In genomic region chr2:20178404-20179178, GRCh38 we compare ENCODE assay signal across 22 cellular contexts. TPM values are rescaled to one million over a fixed set of nuclear protein-coding genes. Genes with fewer than 3 reads are reported as not detected.
A peak's percentile ranks its signal among the peaks of the same experiment; 100 is the strongest.
DNase-seq lines count a peak whose midpoint lies in the region; ATAC-seq, FAIRE-seq and TF ChIP-seq lines count a peak whose summit lies in the region.
"Had no signal": no experiment of that assay in that cellular context is flagged by ENCODE, and none has a peak within 500 bp of the region (broad histone marks: within the 10 kb centered on the region; RNA-seq: fewer than 3 reads in every experiment).

No MANE protein-coding gene starts in this region.

- no peak overlapping the region for H4K8ac ChIP-seq in H1 (ENCODE audit: extremely low read depth, insufficient read depth, low read length)

- H3K27me3 Mint-ChIP-seq in natural killer cell treated with Interleukin-12 subunit alpha and Interleukin-12 subunit beta and Interleukin-15 and Interleukin-18, amount 100 ng/mL, for 72 hours, result peaks cover 3 to 7% of the 10 kb centered on the region in 2 donors
- peaks cover 2% of the 10 kb centered on the region for H3K27me3 Mint-ChIP-seq in activated CD4-positive, alpha-beta T cell treated with anti-CD3 and anti-CD28 coated beads for 36 hours
- H3K27me3 Mint-ChIP-seq: activated naive CD8-positive, alpha-beta T cell treated with anti-CD3 and anti-CD28 coated beads, Interleukin-2, amount 10 ng/mL, durations not matched to agents 7 days and 5 days had no signal

- DNase-seq in Panc1 (ENCODE audit: low read depth, low spot score) (no peak), H1 (ENCODE audit: low read depth in 1 of 2, low spot score in 2 of 2) (no peak), lower lobe of right lung (peak; percentile 89), sciatic nerve (ENCODE audit: low spot score) (peak; percentile 33), uterus (no peak)
- no peak for DNase-seq in natural killer cell treated with Interleukin-12 subunit alpha and Interleukin-12 subunit beta and Interleukin-15 and Interleukin-18, amount 100 ng/mL, for 72 hours (ENCODE audit: low spot score)
- no peak for DNase-seq in activated CD4-positive, alpha-beta T cell treated with anti-CD3 and anti-CD28 coated beads for 36 hours
- DNase-seq: activated CD4-positive, alpha-beta memory T cell treated with anti-CD3 and anti-CD28 coated beads, Interleukin-2, amount 10 ng/mL, durations not matched to agents 7 days and 5 days; activated effector memory CD4-positive, alpha-beta T cell treated with Interleukin-2 at 50 U/mL for 16 hours; activated naive CD8-positive, alpha-beta T cell treated with anti-CD3 and anti-CD28 coated beads, Interleukin-2, amount 10 ng/mL, durations not matched to agents 7 days and 5 days; Calu3; effector CD4-positive, alpha-beta T cell; EL; H9; MG63; midbrain; NCI-H524 treated with DMSO at 0.1 percent for 48 hours; RPMI8226; stimulated activated CD4-positive, alpha-beta T cell treated with anti-CD3 and anti-CD28 coated beads, Interleukin-12 subunit alpha, Interleukin-12 subunit beta, amount 100 ng/mL, for 4 hours had no signal

- H3K4ac ChIP-seq in H1 (replicated peaks; ENCODE audit: insufficient read length, low read depth, low read length), result no peak overlapping the region

- intact Hi-C loops in Panc1 (cut with micrococcal nuclease; ENCODE audit: unreplicated experiment) (no loop called here), lower lobe of right lung (cut with DNase I) (no loop called here), sciatic nerve (cut with DNase I) (no loop called here), uterus (cut with DNase I; ENCODE audit: low total_unique reads) (no loop called here)
- intact Hi-C loops in activated CD4-positive, alpha-beta T cell treated with anti-CD3 and anti-CD28 coated beads for 36 hours (cut with DNase I, micrococcal nuclease), result no loop called here

- H2BK120ac ChIP-seq in H1 (replicated peaks; ENCODE audit: low read depth, low read length), result no peak overlapping the region

- CTCF ChIA-PET in Panc1 (lab: Charles Lee), result no interaction called here
- CTCF ChIA-PET in H1 (lab: Charles Lee; ENCODE audit: partially characterized antibody), result interaction anchor here (0.6 to 17.4 kb wide), 10 partner anchors 9 to 163 kb away, joined by 3 to 163 read pairs (median 4); no protein-coding TSS in a partner anchor
- CTCF ChIA-PET in activated CD4-positive, alpha-beta T cell treated with anti-CD3 and anti-CD28 coated beads for 36 hours (lab: Charles Lee), result interaction anchor here (0.8 kb wide), 1 partner anchor 10 kb away, joined by 3 read pairs; no protein-coding TSS in a partner anchor

- no peak overlapping the region for H3K9ac ChIP-seq in H1 (replicated peaks in 1 of 4; ENCODE audit: extremely low read depth in 1 of 4, low read depth in 3 of 4, low read length in 3 of 4)
- H3K9ac ChIP-seq: BLaER1 treated with 17β-estradiol and CSF1 and Interleukin-3, amounts not matched to agents 10 nM and 100 nM had no signal

- H3K27me3 ChIP-seq in Panc1 (ENCODE audit: control insufficient read depth, insufficient read depth, low read length), result no peaks in the 10 kb centered on the region
- H3K27me3 ChIP-seq in H1 (replicated peaks in 1 of 4; ENCODE audit: control insufficient read depth in 3 of 4, extremely low read depth in 1 of 4, insufficient read depth in 3 of 4, low read length in 3 of 4), result no peaks in the 10 kb centered on the region
- H3K27me3 ChIP-seq in lower lobe of right lung (ENCODE audit: low read depth), result no peaks in the 10 kb centered on the region
- no peaks in the 10 kb centered on the region for H3K27me3 ChIP-seq in uterus
- H3K27me3 ChIP-seq: BLaER1 treated with 17β-estradiol and CSF1 and Interleukin-3, amounts not matched to agents 10 nM and 100 nM; esophagus muscularis mucosa; MG63 had no signal

- no peaks in the 10 kb centered on the region for H3K79me1 ChIP-seq in H1 (ENCODE audit: low read depth, low read length)

- no peaks in the 10 kb centered on the region for H3K9me3 ChIP-seq in Panc1 (ENCODE audit: control insufficient read depth, insufficient read depth, low read depth, low read length)
- no peaks in the 10 kb centered on the region for H3K9me3 ChIP-seq in H1 (ENCODE audit: insufficient read depth in 2 of 2, low read depth in 1 of 2, low read length in 1 of 2)
- H3K9me3 ChIP-seq in lower lobe of right lung, result no peaks in the 10 kb centered on the region
- no peaks in the 10 kb centered on the region for H3K9me3 ChIP-seq in uterus
- H3K9me3 ChIP-seq: BLaER1 treated with 17β-estradiol and CSF1 and Interleukin-3, amounts not matched to agents 10 nM and 100 nM; esophagus muscularis mucosa; MG63 had no signal

- no peak overlapping the region for H4K91ac ChIP-seq in H1 (replicated peaks; ENCODE audit: insufficient read length, low read length)

- no peak overlapping the region for H3K23ac ChIP-seq in H1 (ENCODE audit: insufficient read length)

- H2AFZ ChIP-seq in H1 (ENCODE audit: low read length), result no peak overlapping the region

- TF ChIP-seq POLR2A in H1 (IDR thresholded peaks at IDR 0.05; ENCODE audit: control extremely low read depth in 1 of 2, low read depth in 2 of 2, low read length in 2 of 2), result no peak
- TF ChIP-seq POLR2A in uterus (IDR thresholded peaks at IDR 0.05), result no peak

- no peaks in the 10 kb centered on the region for H4K20me1 ChIP-seq in H1 (replicated peaks in 1 of 2; ENCODE audit: control insufficient read depth in 1 of 2, insufficient read depth in 2 of 2, low read length in 2 of 2)
- H4K20me1 ChIP-seq: BLaER1 treated with 17β-estradiol and CSF1 and Interleukin-3, amounts not matched to agents 10 nM and 100 nM had no signal

- no peaks in the 10 kb centered on the region for H3K4me1 Mint-ChIP-seq in natural killer cell treated with Interleukin-12 subunit alpha and Interleukin-12 subunit beta and Interleukin-15 and Interleukin-18, amount 100 ng/mL, for 72 hours (ENCODE audit: low read depth in 2 of 2)
- no peaks in the 10 kb centered on the region for H3K4me1 Mint-ChIP-seq in activated CD4-positive, alpha-beta T cell treated with anti-CD3 and anti-CD28 coated beads for 36 hours
- H3K4me1 Mint-ChIP-seq: activated CD4-positive, alpha-beta memory T cell treated with anti-CD3 and anti-CD28 coated beads, Interleukin-2, amount 10 ng/mL, durations not matched to agents 7 days and 5 days; activated naive CD8-positive, alpha-beta T cell treated with anti-CD3 and anti-CD28 coated beads, Interleukin-2, amount 10 ng/mL, durations not matched to agents 7 days and 5 days; H9 had no signal

- no peaks in the 10 kb centered on the region for H3K36me3 Mint-ChIP-seq in natural killer cell treated with Interleukin-12 subunit alpha and Interleukin-12 subunit beta and Interleukin-15 and Interleukin-18, amount 100 ng/mL, for 72 hours
- H3K36me3 Mint-ChIP-seq in activated CD4-positive, alpha-beta T cell treated with anti-CD3 and anti-CD28 coated beads for 36 hours (ENCODE audit: low read depth), result no peaks in the 10 kb centered on the region
- H3K36me3 Mint-ChIP-seq: activated naive CD8-positive, alpha-beta T cell treated with anti-CD3 and anti-CD28 coated beads, Interleukin-2, amount 10 ng/mL, durations not matched to agents 7 days and 5 days had no signal

- H3K23me2 ChIP-seq in H1 (ENCODE audit: low read depth, low read length), result no peaks in the 10 kb centered on the region

- in situ Hi-C loops in Panc1 (cut with HindIII; ENCODE audit: low pct_unique_long_range_greater_than_20kb, low sequenced_read_pairs), result no loop called here

- H3K4me2 ChIP-seq in H1 (ENCODE audit: insufficient read depth in 1 of 2, low read depth in 2 of 2, low read length in 2 of 2), result no peak overlapping the region
- H3K4me2 ChIP-seq: BLaER1 treated with 17β-estradiol and CSF1 and Interleukin-3, amounts not matched to agents 10 nM and 100 nM had no signal

- POLR2A ChIA-PET in Panc1 (lab: Charles Lee) (no interaction called here), H1 (lab: Charles Lee; ENCODE audit: partially characterized antibody) (no interaction called here)
- POLR2A ChIA-PET in activated CD4-positive, alpha-beta T cell treated with anti-CD3 and anti-CD28 coated beads for 36 hours (lab: Charles Lee), result no interaction called here

- no peak for TF ChIP-seq EP300 in H1 (IDR thresholded peaks at IDR 0.05; ENCODE audit: borderline replicate concordance in 1 of 2, low read depth in 2 of 2, low read length in 2 of 2)

- no peaks in the 10 kb centered on the region for H3K36me3 ChIP-seq in Panc1 (ENCODE audit: control insufficient read depth, insufficient read depth, low read length)
- H3K36me3 ChIP-seq in H1 (ENCODE audit: control insufficient read depth in 2 of 4, insufficient read depth in 4 of 4, low read length in 3 of 4), result no peaks in the 10 kb centered on the region
- no peaks in the 10 kb centered on the region for H3K36me3 ChIP-seq in lower lobe of right lung
- H3K36me3 ChIP-seq in uterus, result no peaks in the 10 kb centered on the region
- H3K36me3 ChIP-seq: BLaER1 treated with 17β-estradiol and CSF1 and Interleukin-3, amounts not matched to agents 10 nM and 100 nM; esophagus muscularis mucosa; MG63 had no signal

- H2BK20ac ChIP-seq in H1 (ENCODE audit: low read length), result no peak overlapping the region

- no peak for FAIRE-seq in H1 (lab: Jason Lieb, UNC)

- no peak overlapping the region for H2BK15ac ChIP-seq in H1 (ENCODE audit: low read length)

- peak; percentile 16; the same call in 1 of the 2 replicates for ATAC-seq in Panc1
- peak; percentile 64 to 74 for ATAC-seq in lower lobe of right lung
- ATAC-seq in sciatic nerve, result no peak
- ATAC-seq in natural killer cell treated with Interleukin-12 subunit alpha and Interleukin-12 subunit beta and Interleukin-15 and Interleukin-18, amount 100 ng/mL, for 72 hours, result no peak
- no peak for ATAC-seq in GM21360 (IDR thresholded peaks at IDR 0.05; ENCODE audit: unreplicated experiment)
- no peak for ATAC-seq in activated CD4-positive, alpha-beta T cell treated with anti-CD3 and anti-CD28 coated beads for 36 hours

- no TSS peak for BruUV-seq in Panc1 (replicated peaks; lab: Mats Ljungman, UMichigan)

- TF ChIP-seq CTCF in Panc1 (IDR thresholded peaks at IDR 0.05) (no peak), H1 (IDR thresholded peaks at IDR 0.05; ENCODE audit: control extremely low read depth in 1 of 3, insufficient read depth in 1 of 3, low read depth in 1 of 3, low read length in 3 of 3) (no peak), lower lobe of right lung (IDR thresholded peaks at IDR 0.05) (no peak), uterus (IDR thresholded peaks at IDR 0.05) (no peak)

- peak overlapping the region; percentile 63; the same call in 1 of the 2 replicates for H2BK5ac ChIP-seq in H1 (ENCODE audit: low read depth, low read length)

- no peak overlapping the region for H4K5ac ChIP-seq in H1 (ENCODE audit: insufficient read length, low read depth, low read length)

- no peak overlapping the region for H3K56ac ChIP-seq in H1 (replicated peaks; ENCODE audit: insufficient read length, low read depth, low read length)

- H2AK5ac ChIP-seq in H1 (ENCODE audit: low read depth, low read length), result no peak overlapping the region

- no peak overlapping the region for H3K14ac ChIP-seq in H1 (ENCODE audit: insufficient read length)

- WGBS in H1 (ENCODE audit: extremely low coverage in 1 of 2, insufficient coverage in 1 of 2, insufficient read length in 1 of 2, insufficient replicate concordance in 2 of 2, low coverage in 1 of 2, low lambda C conversion rate in 2 of 2, missing lambda C conversion rate in 1 of 2), 2 experiments, result 90% methylated on average over 12 of the region's 12 CpGs; no CpG with 5 or more reads in 1 of the 2 experiments

- no peak overlapping the region for H2BK12ac ChIP-seq in H1 (ENCODE audit: low read depth, low read length)

- no peaks in the 10 kb centered on the region for H3K79me2 ChIP-seq in H1 (ENCODE audit: control insufficient read depth in 1 of 2, insufficient read depth in 2 of 2, low read length in 2 of 2)

- H3K27ac ChIP-seq in Panc1 (ENCODE audit: low read length), result no peak overlapping the region
- H3K27ac ChIP-seq in H1 (ENCODE audit: low read depth, low read length), result no peak overlapping the region
- peak overlapping the region; percentile 82 for H3K27ac ChIP-seq in lower lobe of right lung
- H3K27ac ChIP-seq in uterus, result no peak overlapping the region
- H3K27ac ChIP-seq: BLaER1 treated with 17β-estradiol and CSF1 and Interleukin-3, amounts not matched to agents 10 nM and 100 nM; esophagus muscularis mucosa had no signal

- H3K9me3 Mint-ChIP-seq in natural killer cell treated with Interleukin-12 subunit alpha and Interleukin-12 subunit beta and Interleukin-15 and Interleukin-18, amount 100 ng/mL, for 72 hours, result no peaks in the 10 kb centered on the region
- H3K9me3 Mint-ChIP-seq in activated CD4-positive, alpha-beta T cell treated with anti-CD3 and anti-CD28 coated beads for 36 hours (ENCODE audit: low read depth), result no peaks in the 10 kb centered on the region
- H3K9me3 Mint-ChIP-seq: activated CD4-positive, alpha-beta memory T cell treated with anti-CD3 and anti-CD28 coated beads, Interleukin-2, amount 10 ng/mL, durations not matched to agents 7 days and 5 days; activated naive CD8-positive, alpha-beta T cell treated with anti-CD3 and anti-CD28 coated beads, Interleukin-2, amount 10 ng/mL, durations not matched to agents 7 days and 5 days; H9 had no signal

- H3K4me1 ChIP-seq in Panc1 (ENCODE audit: control insufficient read depth, insufficient read depth, low read length) (peaks cover 2% of the 10 kb centered on the region; the same call in 1 of the 2 replicates), H1 (replicated peaks in 1 of 4; ENCODE audit: control insufficient read depth in 3 of 4, insufficient read depth in 4 of 4, low read length in 3 of 4) (peaks cover 0 to 7% (median 0%) of the 10 kb centered on the region in 4 experiments; a peak in 1 of 7 replicates), lower lobe of right lung (peaks cover 46% of the 10 kb centered on the region), uterus (no peaks in the 10 kb centered on the region)
- H3K4me1 ChIP-seq: esophagus muscularis mucosa had no signal

- no peak overlapping the region for H3K4me3 ChIP-seq in Panc1 (ENCODE audit: low read depth in 2 of 2, low read length in 2 of 2)
- H3K4me3 ChIP-seq in H1 (ENCODE audit: extremely low read depth in 1 of 4, insufficient read depth in 2 of 4, low read depth in 3 of 4, low read length in 4 of 4), result no peak overlapping the region
- no peak overlapping the region for H3K4me3 ChIP-seq in lower lobe of right lung
- H3K4me3 ChIP-seq in uterus, result no peak overlapping the region
- H3K4me3 ChIP-seq: BLaER1 treated with 17β-estradiol and CSF1 and Interleukin-3, amounts not matched to agents 10 nM and 100 nM; esophagus muscularis mucosa; MG63 had no signal

- H3K4me3 Mint-ChIP-seq in natural killer cell treated with Interleukin-12 subunit alpha and Interleukin-12 subunit beta and Interleukin-15 and Interleukin-18, amount 100 ng/mL, for 72 hours, result no peak overlapping the region
- no peak overlapping the region for H3K4me3 Mint-ChIP-seq in activated CD4-positive, alpha-beta T cell treated with anti-CD3 and anti-CD28 coated beads for 36 hours
- H3K4me3 Mint-ChIP-seq: activated CD4-positive, alpha-beta memory T cell treated with anti-CD3 and anti-CD28 coated beads, Interleukin-2, amount 10 ng/mL, durations not matched to agents 7 days and 5 days; activated naive CD8-positive, alpha-beta T cell treated with anti-CD3 and anti-CD28 coated beads, Interleukin-2, amount 10 ng/mL, durations not matched to agents 7 days and 5 days; H9 had no signal

- no peak overlapping the region for H3K27ac Mint-ChIP-seq in natural killer cell treated with Interleukin-12 subunit alpha and Interleukin-12 subunit beta and Interleukin-15 and Interleukin-18, amount 100 ng/mL, for 72 hours
- H3K27ac Mint-ChIP-seq in activated CD4-positive, alpha-beta T cell treated with anti-CD3 and anti-CD28 coated beads for 36 hours, result no peak overlapping the region
- H3K27ac Mint-ChIP-seq: activated CD4-positive, alpha-beta memory T cell treated with anti-CD3 and anti-CD28 coated beads, Interleukin-2, amount 10 ng/mL, durations not matched to agents 7 days and 5 days; activated naive CD8-positive, alpha-beta T cell treated with anti-CD3 and anti-CD28 coated beads, Interleukin-2, amount 10 ng/mL, durations not matched to agents 7 days and 5 days had no signal

- no peak overlapping the region for H3K18ac ChIP-seq in H1 (ENCODE audit: extremely low read depth, low read length)

- TF ChIP-seq RAD21 in H1 (IDR thresholded peaks at IDR 0.05 in 1 of 2, conservative IDR thresholded peaks at IDR 0.05 in 1 of 2; ENCODE audit: low read depth in 2 of 2, low read length in 2 of 2), result no peak

RNA-seq across cellular contexts. Expression of gene SDC1, which starts 46.3 kb away (rescaled TPM):
- total RNA-seq in Panc1 (2021; ENCODE audit: unreplicated experiment), result 93.0 TPM
- polyA plus RNA-seq in Panc1 (2012; ENCODE audit: insufficient read length), result 74.4 TPM
- 45.3 and 46.3 TPM in 2 replicates for total RNA-seq in H1 (2021; fragmentation: NEBNext Ultra II Directional; extraction: Animal tissue kit (Norgen Biotek cat#: 25700))
- 71.4 and 73.3 TPM in 2 replicates for polyA plus RNA-seq in H1 (2011; rRNA removed)
- polyA plus RNA-seq in H1 (2011; cell fraction: cytosol; rRNA removed), result 46.5 TPM
- polyA plus RNA-seq in H1 (2011; cell fraction: nucleus; rRNA removed), result 43.3 TPM
- polyA plus RNA-seq in H1 (2012, experiment 1 of 2), result 31.0 to 43.9 TPM (median 41.3 TPM) in 4 replicates
- 37.8 TPM for polyA plus RNA-seq in H1 (2012, experiment 2 of 2)
- polyA plus RNA-seq in H1 (2013, experiment 1 of 2), result 39.8 TPM
- 52.2 TPM for polyA plus RNA-seq in H1 (2013, experiment 2 of 2)
- polyA minus RNA-seq in H1 (2011; rRNA and poly(A)+ RNA removed), result 18.9 and 23.2 TPM in 2 replicates
- 38.7 TPM for polyA minus RNA-seq in H1 (2011; cell fraction: cytosol; rRNA and poly(A)+ RNA removed)
- 18.5 TPM for polyA minus RNA-seq in H1 (2011; cell fraction: nucleus; rRNA and poly(A)+ RNA removed)
- 90.0 TPM for total RNA-seq in lower lobe of right lung
- 0.98 TPM for total RNA-seq in sciatic nerve
- total RNA-seq in natural killer cell treated with Interleukin-12 subunit alpha and Interleukin-12 subunit beta and Interleukin-15 and Interleukin-18, amount 100 ng/mL, for 72 hours, result not detected
- 10 to 100 TPM in 1 of 4 donors, 1 to 10 TPM in 1, under 1 TPM in 1, not detected in 1; 0.29 to 30.1 (median 3.0) TPM for total RNA-seq in uterus
- under 1 TPM in 1 of 2 experiments, not detected in 1; 0.23 TPM for total RNA-seq in activated CD4-positive, alpha-beta T cell treated with anti-CD3 and anti-CD28 coated beads for 36 hours

Comparison
In these comparisons a context has a peak if more than half of its experiments do, and no peak if none do; other contexts are left out.
1. ATAC-seq: peak in Panc1 (single experiment) and lower lobe of right lung (2 of 2); none in sciatic nerve (single experiment), natural killer cell treated with Interleukin-12 subunit alpha and Interleukin-12 subunit beta and Interleukin-15 and Interleukin-18, amount 100 ng/mL, for 72 hours (0 of 2), GM21360 (single experiment) and activated CD4-positive, alpha-beta T cell treated with anti-CD3 and anti-CD28 coated beads for 36 hours (single experiment).
2. DNase-seq: peak in lower lobe of right lung (single experiment) and sciatic nerve (single experiment); none in Panc1 (single experiment), H1 (0 of 2), natural killer cell treated with Interleukin-12 subunit alpha and Interleukin-12 subunit beta and Interleukin-15 and Interleukin-18, amount 100 ng/mL, for 72 hours (single experiment), uterus (0 of 2) and activated CD4-positive, alpha-beta T cell treated with anti-CD3 and anti-CD28 coated beads for 36 hours (single experiment).